1 cellular context compared by ENCODE assay signal in genomic region chr3:149296972-149297371, GRCh38.
TF ChIP-seq lines count a peak whose summit lies in the region.

No MANE protein-coding gene starts in this region.

TF ChIP-seq in GM23338, 12 proteins besides CTCF, POLR2A, EP300 and RAD21 (continued from another document):
- no peak for TF ChIP-seq ZNF462 (CRISPR knock-in tag; IDR thresholded peaks at IDR 0.05)
- no peak for TF ChIP-seq ETS1 (IDR thresholded peaks at IDR 0.05)
- no peak for TF ChIP-seq JUNB (IDR thresholded peaks at IDR 0.05; ENCODE audit: unreplicated experiment)
